In genomic region chr1:229381234-229381633, GRCh38 we compare ENCODE assay signal across 1 cellular context.
A peak's percentile ranks its signal among the peaks of the same experiment; 100 is the strongest.
TF ChIP-seq lines count a peak whose summit lies in the region.

No MANE protein-coding gene starts in this region.

TF ChIP-seq in HepG2, 621 proteins besides CTCF, POLR2A, EP300 and RAD21:
- TF ChIP-seq STAG1 (CRISPR knock-in tag; IDR thresholded peaks at IDR 0.05) (peak; percentile 14; the same call in 1 of the 2 replicates), ZNF180 (CRISPR knock-in tag; IDR thresholded peaks at IDR 0.05; ENCODE audit: borderline replicate concordance, low read depth) (no peak), ZSCAN22 (CRISPR knock-in tag; IDR thresholded peaks at IDR 0.05) (no peak)
